ENCODE assay signal across 14 cellular contexts in genomic region chr17:16878547-16879100, GRCh38.
A peak's percentile ranks its signal among the peaks of the same experiment; 100 is the strongest.
DNase-seq lines count a peak whose midpoint lies in the region; ATAC-seq and TF ChIP-seq lines count a peak whose summit lies in the region.
"Had no signal": no experiment of that assay in that cellular context is flagged by ENCODE, and none has a peak within 500 bp of the region (broad histone marks: within the 10 kb centered on the region; RNA-seq: fewer than 3 reads in every experiment).

No MANE protein-coding gene starts in this region.

- H3K9me3 ChIP-seq in right atrium auricular region (no peaks in the 10 kb centered on the region), spleen (peaks cover 0 to 7% (median 0%) of the 10 kb centered on the region in 8 donors), esophagus muscularis mucosa (peaks cover 0 to 7% (median 0%) of the 10 kb centered on the region in 4 donors)
- H3K9me3 ChIP-seq: HAP-1 had no signal

- TF ChIP-seq EP300 in esophagus muscularis mucosa (IDR thresholded peaks at IDR 0.05), result no peak

- H3K4me3 ChIP-seq in right atrium auricular region (no peak overlapping the region), spleen (no peak overlapping the region), esophagus muscularis mucosa (no peak overlapping the region)
- H3K4me3 ChIP-seq: GM12878, HAP-1 had no signal

- peak; percentile 30 for DNase-seq in right atrium auricular region (ENCODE audit: low spot score)
- DNase-seq in left ventricle myocardium superior, result no peak
- peak; percentile 6 for DNase-seq in left kidney (ENCODE audit: low read depth, low spot score)
- peak; percentile 18 for DNase-seq in spleen
- no peak for DNase-seq in esophagus muscularis mucosa (ENCODE audit: extremely low spot score)
- no peak for DNase-seq in NCI-H1694 (lab: John Stamatoyannopoulos, UW)
- DNase-seq: C1 segment of cervical spinal cord; Calu3; CD4-positive, alpha-beta T cell; DMS79; GOT3 had no signal

- TF ChIP-seq CTCF in right atrium auricular region (IDR thresholded peaks at IDR 0.05) (no peak), spleen (IDR thresholded peaks at IDR 0.05 in 8 of 11, conservative IDR thresholded peaks at IDR 0.05 in 3 of 11) (no peak), esophagus muscularis mucosa (IDR thresholded peaks at IDR 0.05) (no peak)

- no peak overlapping the region for H3K27ac ChIP-seq in right atrium auricular region
- no peak overlapping the region for H3K27ac ChIP-seq in spleen
- H3K27ac ChIP-seq in esophagus muscularis mucosa (replicated peaks in 1 of 4), result no peak overlapping the region

- intact Hi-C loops in left ventricle myocardium superior (cut with micrococcal nuclease), result no loop called here
- intact Hi-C loops in spleen (cut with DNase I; ENCODE audit: low total_unique reads), result no loop called here
- intact Hi-C loops in esophagus muscularis mucosa (cut with DNase I), result no loop called here

- no peak for ATAC-seq in left ventricle myocardium superior
- no peak for ATAC-seq in GM19328 (IDR thresholded peaks at IDR 0.05; ENCODE audit: unreplicated experiment)
- ATAC-seq: GM12878 had no signal

- TF ChIP-seq POLR2A in spleen (IDR thresholded peaks at IDR 0.05), result no peak
- TF ChIP-seq POLR2A in esophagus muscularis mucosa (IDR thresholded peaks at IDR 0.05; ENCODE audit: low read depth), result no peak

- H3K4me1 ChIP-seq in right atrium auricular region, result no peaks in the 10 kb centered on the region
- no peaks in the 10 kb centered on the region for H3K4me1 ChIP-seq in spleen
- H3K4me1 ChIP-seq in esophagus muscularis mucosa, result no peaks in the 10 kb centered on the region
- H3K4me1 ChIP-seq: HAP-1 had no signal

- H3K36me3 ChIP-seq in right atrium auricular region (no peaks in the 10 kb centered on the region), spleen (no peaks in the 10 kb centered on the region), esophagus muscularis mucosa (no peaks in the 10 kb centered on the region)
- H3K36me3 ChIP-seq: HAP-1 had no signal

- no peaks in the 10 kb centered on the region for H3K27me3 ChIP-seq in right atrium auricular region
- peaks cover 0 to 17% (median 0%) of the 10 kb centered on the region in 7 donors for H3K27me3 ChIP-seq in spleen (replicated peaks in 1 of 7)
- peaks cover 0 to 3% (median 0%) of the 10 kb centered on the region in 4 donors for H3K27me3 ChIP-seq in esophagus muscularis mucosa

- 54 to 77% (median 69%) methylated on average over 10 of the region's 10 CpGs for WGBS in spleen, 5 donors
- WGBS in esophagus muscularis mucosa, result 82% methylated on average over 10 of the region's 10 CpGs

Comparison
In these comparisons a context has a peak if more than half of its experiments do, and no peak if none do; other contexts are left out.
1. DNase-seq: peak in right atrium auricular region (single experiment), left kidney (single experiment) and spleen (single experiment); none in left ventricle myocardium superior (single experiment), esophagus muscularis mucosa (single experiment) and NCI-H1694 (single experiment).